ENCODE assay signal across 22 cellular contexts in the genomic region with DNA sequence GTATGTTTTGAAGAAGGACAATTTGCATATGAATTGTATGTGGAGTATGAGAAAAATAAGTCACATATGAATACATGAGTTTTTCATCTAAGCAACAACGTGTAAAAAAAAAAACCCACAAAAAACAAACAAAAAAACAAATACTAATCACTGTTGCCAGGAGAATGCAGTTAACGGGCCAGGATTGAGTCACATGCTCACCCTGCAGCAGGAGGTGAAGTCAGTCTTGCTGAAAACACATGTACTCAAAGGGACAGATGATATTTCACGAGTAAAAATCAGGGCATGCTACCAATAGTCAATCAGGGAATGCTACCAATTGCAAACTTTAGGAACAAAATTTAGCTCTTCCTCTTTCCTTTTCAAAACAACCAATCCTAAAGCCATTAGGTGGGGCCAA. TPM values are rescaled to one million over a fixed set of nuclear protein-coding genes. Genes with fewer than 3 reads are reported as not detected.
DNase-seq lines count a peak whose midpoint lies in the region; ATAC-seq and TF ChIP-seq lines count a peak whose summit lies in the region.
"Had no signal": no experiment of that assay in that cellular context is flagged by ENCODE, and none has a peak within 500 bp of the region (broad histone marks: within the 10 kb centered on the region; RNA-seq: fewer than 3 reads in every experiment).

No MANE protein-coding gene starts in this region.

- no peak overlapping the region for H2AFZ ChIP-seq in neuronal stem cell (ENCODE audit: low read length)
- H2AFZ ChIP-seq: GM23338 had no signal

- H3K4me3 ChIP-seq in heart right ventricle (no peak overlapping the region), neuronal stem cell (ENCODE audit: low read length in 2 of 2) (no peak overlapping the region)
- H3K4me3 ChIP-seq: GM12878, GM23338 had no signal

- H2BK5ac ChIP-seq in neuronal stem cell (ENCODE audit: low read length) = peak overlapping the region; percentile 39

- no peak overlapping the region for H3K9ac ChIP-seq in neuronal stem cell (ENCODE audit: low read depth, low read length, poor library complexity)

- 41 to 44% methylated on average over 3 of the region's 3 CpGs for WGBS in heart right ventricle, 2 donors
- no CpG with 5 or more reads among the region's 3 CpGs for WGBS in neuronal stem cell (ENCODE audit: extremely low coverage in 2 of 2, insufficient read length in 2 of 2, insufficient replicate concordance in 1 of 2), 2 donors

- H3K4me2 ChIP-seq in neuronal stem cell (ENCODE audit: insufficient read depth, low read length, poor library complexity, severe bottlenecking) = no peak overlapping the region
- H3K4me2 ChIP-seq: GM23338 had no signal

- CTCF ChIA-PET in HEK293T (lab: Yijun Ruan, JAX) = no interaction called here

- H3K27me3 ChIP-seq in heart right ventricle (no peaks in the 10 kb centered on the region), neuronal stem cell (ENCODE audit: control insufficient read depth in 3 of 3, insufficient read depth in 3 of 3, low read depth in 1 of 3, low read length in 3 of 3) (no peaks in the 10 kb centered on the region)

- TF ChIP-seq CTCF in heart right ventricle (IDR thresholded peaks at IDR 0.05) = no peak
- no peak for TF ChIP-seq CTCF in C4-2B (conservative IDR thresholded peaks at IDR 0.05)

- no peak overlapping the region for H3K23ac ChIP-seq in neuronal stem cell (ENCODE audit: low read depth, low read length, poor library complexity)

- POLR2A ChIA-PET in HEK293T (lab: Yijun Ruan, JAX) = no interaction called here

- H3K9me3 ChIP-seq in heart right ventricle = no peaks in the 10 kb centered on the region
- peaks cover 0 to 1% of the 10 kb centered on the region in 2 donors for H3K9me3 ChIP-seq in neuronal stem cell (replicated peaks in 1 of 2; ENCODE audit: control insufficient read depth in 2 of 2, insufficient read depth in 1 of 2, low read depth in 1 of 2, low read length in 2 of 2)

- H2BK12ac ChIP-seq in neuronal stem cell (ENCODE audit: low read length) = no peak overlapping the region

- no peaks in the 10 kb centered on the region for H3K79me1 ChIP-seq in neuronal stem cell (ENCODE audit: low read depth, low read length)

- intact Hi-C loops in Right ventricle myocardium superior (cut with DNase I) (no loop called here), heart right ventricle (cut with DNase I) (loop anchor here in 1 of 10 donors (10.0 kb wide), 1 partner anchor 53 kb away; no protein-coding TSS in a partner anchor)

- H3K27ac ChIP-seq in heart right ventricle (no peak overlapping the region), C4-2B (peak overlapping the region; percentile 11; the same call in 1 of the 2 replicates), neuronal stem cell (replicated peaks; ENCODE audit: low read length) (no peak overlapping the region)
- H3K27ac ChIP-seq: 22Rv1 had no signal

- no peak overlapping the region for H3K14ac ChIP-seq in neuronal stem cell (ENCODE audit: low read length)

- H3K18ac ChIP-seq in neuronal stem cell (ENCODE audit: low read length) = peak overlapping the region; percentile 19

- ATAC-seq in Right ventricle myocardium superior (ENCODE audit: poor library complexity) = peak; percentile 38
- no peak for ATAC-seq in heart right ventricle
- ATAC-seq: CD8-positive, alpha-beta T cell; GM12878; GM23338; HCT116 had no signal

- H3K4ac ChIP-seq in neuronal stem cell (ENCODE audit: low read length) = no peak overlapping the region

- H4K91ac ChIP-seq in neuronal stem cell (ENCODE audit: low read depth, low read length, poor library complexity) = no peak overlapping the region

- H3K36me3 ChIP-seq in heart right ventricle = no peaks in the 10 kb centered on the region
- no peaks in the 10 kb centered on the region for H3K36me3 ChIP-seq in neuronal stem cell (replicated peaks in 1 of 2; ENCODE audit: control insufficient read depth in 2 of 2, insufficient read depth in 2 of 2, low read length in 2 of 2)

- no peak overlapping the region for H4K8ac ChIP-seq in neuronal stem cell (ENCODE audit: low read depth, low read length)

- no peak overlapping the region for H2BK120ac ChIP-seq in neuronal stem cell (ENCODE audit: low read depth, low read length)

- no peak overlapping the region for H2BK15ac ChIP-seq in neuronal stem cell (ENCODE audit: low read length)

- H2AK5ac ChIP-seq in neuronal stem cell (ENCODE audit: low read depth, low read length) = no peak overlapping the region

- DNase-seq in Right ventricle myocardium superior = no peak
- DNase-seq in heart right ventricle = no peak
- peak; percentile 70 for DNase-seq in fibroblast of gingiva (ENCODE audit: low read depth)
- no peak for DNase-seq in neuronal stem cell (ENCODE audit: low spot score)
- no peak for DNase-seq in HEK293T (ENCODE audit: extremely low spot score)
- DNase-seq in NCI-H526 (lab: John Stamatoyannopoulos, UW) = no peak
- no peak for DNase-seq in activated T-cell treated with anti-CD3 and anti-CD28 coated beads, Interleukin-2, amount 50 U/mL, for 1 hour
- DNase-seq: AML-193; C1 segment of cervical spinal cord; CD4-positive, CD25-positive, alpha-beta regulatory T cell; CD8-positive, alpha-beta T cell; DMS 273 treated with DMSO at 0.1 percent for 48 hours; DMS79; EL; GDM1; H9; HFFc6 had no signal

- H3K4me1 ChIP-seq in heart right ventricle = peaks cover 3 to 29% (median 17%) of the 10 kb centered on the region in 9 donors
- no peaks in the 10 kb centered on the region for H3K4me1 ChIP-seq in neuronal stem cell (ENCODE audit: control insufficient read depth in 2 of 2, insufficient read depth in 1 of 2, low read depth in 1 of 2, low read length in 2 of 2)

TF ChIP-seq in HEK293T, 16 proteins besides CTCF, POLR2A, EP300 and RAD21:
- no peak for TF ChIP-seq BHLHE40 (IDR thresholded peaks at IDR 0.05; ENCODE audit: borderline replicate concordance)
- no peak for TF ChIP-seq FOXK2 (IDR thresholded peaks at IDR 0.05)
- no peak for TF ChIP-seq PKNOX1 (IDR thresholded peaks at IDR 0.05)
- no peak for TF ChIP-seq L3MBTL2 (conservative IDR thresholded peaks at IDR 0.05)
- TF ChIP-seq TARDBP (IDR thresholded peaks at IDR 0.05) = no peak
- no peak for TF ChIP-seq CTBP1 (IDR thresholded peaks at IDR 0.05; ENCODE audit: borderline replicate concordance)
- TF ChIP-seq ZNF384 (IDR thresholded peaks at IDR 0.05) = no peak
- TF ChIP-seq FOXM1 (IDR thresholded peaks at IDR 0.05; ENCODE audit: borderline replicate concordance) = no peak
- TF ChIP-seq FOXA1 (IDR thresholded peaks at IDR 0.05) = no peak
- TF ChIP-seq SUZ12 (IDR thresholded peaks at IDR 0.05) = no peak
- no peak for TF ChIP-seq LEF1 (IDR thresholded peaks at IDR 0.05; ENCODE audit: borderline replicate concordance)
- no peak for TF ChIP-seq SP1 (IDR thresholded peaks at IDR 0.05)
- TF ChIP-seq ARNT (IDR thresholded peaks at IDR 0.05) = no peak
- TF ChIP-seq HDGF (IDR thresholded peaks at IDR 0.05; ENCODE audit: borderline replicate concordance) = no peak
- no peak for TF ChIP-seq ELF4 (IDR thresholded peaks at IDR 0.05)
- TF ChIP-seq NFRKB (IDR thresholded peaks at IDR 0.05) = no peak

RNA-seq across cellular contexts. Expression of gene DCLK2, which starts 10.4 kb away (rescaled TPM):
- total RNA-seq in Right ventricle myocardium superior (19.9 TPM), heart right ventricle (10 to 100 TPM; 10.5 to 33.4 (median 18.5) TPM)
- polyA plus RNA-seq in heart right ventricle = 1 to 10 TPM; 4.1 to 7.3 TPM
- polyA plus RNA-seq in neuronal stem cell (2013, experiment 1 of 2) = 13.6 TPM
- polyA plus RNA-seq in neuronal stem cell (2013, experiment 2 of 2) = 13.3 TPM
- total RNA-seq: GM12878 had no signal
- polyA plus RNA-seq: CD4-positive, CD25-positive, alpha-beta regulatory T cell; GM12878; GM23338 had no signal
